Comparison of ENCODE assay signal across 21 cellular contexts in the genomic region with DNA sequence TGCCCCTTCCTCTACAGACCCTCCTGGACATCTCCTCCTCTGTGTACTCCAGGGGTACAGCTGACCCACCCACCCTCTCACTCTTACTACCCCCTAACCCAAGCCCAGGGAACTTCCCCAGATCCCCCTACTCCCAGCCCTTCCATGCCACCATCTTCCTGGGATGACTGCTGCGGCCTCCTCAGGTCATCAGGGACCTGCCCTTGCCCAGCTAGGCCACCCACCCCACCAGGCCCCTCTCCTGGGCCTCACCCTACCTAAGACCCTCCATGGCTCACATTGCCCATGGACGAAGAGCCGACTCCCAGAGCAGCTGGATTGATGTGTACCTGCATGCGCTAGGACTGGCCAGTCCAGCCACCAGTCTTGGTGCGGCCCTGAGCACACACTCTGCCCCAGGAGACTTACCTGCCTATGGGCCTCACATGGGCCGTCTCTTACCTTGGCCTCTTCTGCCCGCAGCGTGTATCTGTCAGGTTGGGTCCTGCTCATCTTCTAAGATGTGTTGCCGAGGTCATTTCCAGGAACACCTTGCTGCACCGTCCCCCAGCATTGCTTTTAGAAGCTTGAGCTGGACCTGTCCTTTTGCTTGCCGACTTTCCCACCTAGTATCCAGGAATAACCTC. TPM values are rescaled to one million over a fixed set of nuclear protein-coding genes. Genes with fewer than 3 reads are reported as not detected.
DNase-seq lines count a peak whose midpoint lies in the region; ATAC-seq, FAIRE-seq and TF ChIP-seq lines count a peak whose summit lies in the region.
"Had no signal": no experiment of that assay in that cellular context is flagged by ENCODE, and none has a peak within 500 bp of the region (broad histone marks: within the 10 kb centered on the region; RNA-seq: fewer than 3 reads in every experiment).

No MANE protein-coding gene starts in this region.

- no peak overlapping the region for H4K5ac ChIP-seq in IMR-90 (ENCODE audit: low read depth, low read length)

- H3K14ac ChIP-seq in IMR-90 (replicated peaks; ENCODE audit: low read depth, low read length): no peak overlapping the region

- dilution Hi-C loops in IMR-90 (cut with HindIII; ENCODE audit: low sequenced_read_pairs, unreplicated experiment): no loop called here

- no peak for ATAC-seq in IMR-90 (ENCODE audit: low read depth)
- peak; percentile 5; the same call in 1 of the 3 replicates for ATAC-seq in HepG2
- ATAC-seq in HG02759 (IDR thresholded peaks at IDR 0.05; ENCODE audit: unreplicated experiment): no peak

- no peak overlapping the region for H2BK120ac ChIP-seq in IMR-90 (ENCODE audit: low read depth, low read length)

- H2BK20ac ChIP-seq in IMR-90 (ENCODE audit: low read depth, low read length): no peak overlapping the region

- CTCF ChIA-PET in IMR-90 (lab: Yijun Ruan, JAX) (no interaction called here), HepG2 (lab: Yijun Ruan, JAX; ENCODE audit: low intra/inter-chr PET ratio, low total read pairs) (no interaction called here)

- no peaks in the 10 kb centered on the region for H3K79me1 ChIP-seq in IMR-90 (ENCODE audit: low read depth in 1 of 2, low read length in 2 of 2)

- peak overlapping the region; percentile 42 for H2AK9ac ChIP-seq in IMR-90 (replicated peaks; ENCODE audit: low read depth, low read length, poor library complexity)

- DNase-seq in AG20443 (ENCODE audit: low spot score) (peak; percentile 6), IMR-90 (no peak), HepG2 (ENCODE audit: low spot score) (no peak), posterior vena cava (ENCODE audit: low spot score) (peak; percentile 57), pons (ENCODE audit: low spot score) (no peak), HUDEP-2 (lab: John Stamatoyannopoulos, UW; ENCODE audit: unreplicated experiment in 76 of 76) (no peak)
- DNase-seq: activated CD8-positive, alpha-beta memory T cell treated with anti-CD3 and anti-CD28 coated beads, Interleukin-2, amount 50 U/mL, for 4 hours; C1 segment of cervical spinal cord; Calu3; H9; mesendoderm; NCI-H1105 treated with DMSO at 0.1 percent for 48 hours; NCI-H2029 treated with DMSO at 0.1 percent for 48 hours; NCI-H345; NCI-H774; stimulated activated CD8-positive, alpha-beta memory T cell treated with anti-CD3 and anti-CD28 coated beads, Interleukin-4, amount 100 ng/mL, for 48 hours had no signal

- H3K4me1 ChIP-seq in IMR-90 (ENCODE audit: control insufficient read depth, insufficient read depth, low read length) (no peaks in the 10 kb centered on the region; the same call in 1 of the 2 replicates), HepG2 (ENCODE audit: insufficient read depth, low read length) (no peaks in the 10 kb centered on the region)

- no peaks in the 10 kb centered on the region for H3K79me2 ChIP-seq in HepG2 (ENCODE audit: insufficient read depth, low read length)

- no peak overlapping the region for H3K18ac ChIP-seq in IMR-90 (ENCODE audit: low read depth, low read length)

- no peak overlapping the region for H3K4ac ChIP-seq in IMR-90 (ENCODE audit: low read depth, low read length)

- POLR2A ChIA-PET in IMR-90 (lab: Charles Lee; ENCODE audit: unreplicated experiment) (no interaction called here), HepG2 (lab: Yijun Ruan, JAX) (no interaction called here)

- H3K9ac ChIP-seq in IMR-90 (ENCODE audit: low read depth, low read length) (no peak overlapping the region), HepG2 (ENCODE audit: insufficient read depth, low read depth, low read length) (no peak overlapping the region)

- TF ChIP-seq EP300 in HepG2 (IDR thresholded peaks at IDR 0.05; ENCODE audit: low read depth in 2 of 2, low read length in 2 of 2) (no peak), HepG2 (CRISPR knock-in tag; IDR thresholded peaks at IDR 0.05; ENCODE audit: borderline replicate concordance) (no peak)

- no peak overlapping the region for H2AK5ac ChIP-seq in IMR-90 (ENCODE audit: low read depth, low read length)

- H3K27ac ChIP-seq in IMR-90 (ENCODE audit: insufficient read depth, low read length) (no peak overlapping the region), HepG2 (ENCODE audit: extremely low read length, insufficient read depth, low read length) (no peak overlapping the region)
- H3K27ac ChIP-seq: RWPE1 had no signal

- TF ChIP-seq CTCF in IMR-90 (conservative IDR thresholded peaks at IDR 0.05; ENCODE audit: low read depth, low read length) (no peak), HepG2 (CRISPR knock-in tag; IDR thresholded peaks at IDR 0.05) (no peak; the same call in 1 of the 2 replicates)

- intact Hi-C loops in IMR-90 (cut with micrococcal nuclease) (no loop called here), HepG2 (cut with micrococcal nuclease; ENCODE audit: unreplicated experiment) (no loop called here), posterior vena cava (cut with DNase I) (no loop called here)

- H3K36me3 ChIP-seq in IMR-90 (ENCODE audit: control insufficient read depth, insufficient read depth, low read length) (no peaks in the 10 kb centered on the region), HepG2 (replicated peaks in 1 of 2; ENCODE audit: control insufficient read depth in 1 of 2, insufficient read depth in 2 of 2, low read length in 2 of 2) (no peaks in the 10 kb centered on the region)

- no peak overlapping the region for H2BK5ac ChIP-seq in IMR-90 (ENCODE audit: low read depth, low read length, poor library complexity, severe bottlenecking)

- 96% methylated on average over 3 of the region's 11 CpGs; no CpG with 5 or more reads in 1 of the 2 experiments for WGBS in IMR-90 (ENCODE audit: extremely low coverage in 2 of 2, insufficient read length in 1 of 2), 2 experiments
- WGBS in HepG2 (ENCODE audit: low lambda C conversion rate): 20% methylated on average over 4 of the region's 11 CpGs

- in situ Hi-C loops in IMR-90 (cut with MboI; ENCODE audit: low sequenced_read_pairs): no loop called here
- in situ Hi-C loops in HepG2 (cut with HindIII; ENCODE audit: extremely low pct_ligation_motif_present, low pct_unique_long_range_greater_than_20kb): no loop called here

- TF ChIP-seq RAD21 in IMR-90 (IDR thresholded peaks at IDR 0.05; ENCODE audit: low read length) (no peak), HepG2 (CRISPR knock-in tag; IDR thresholded peaks at IDR 0.05) (no peak)

- H4K91ac ChIP-seq in IMR-90 (ENCODE audit: insufficient read depth, low read depth, low read length): no peak overlapping the region

- no peak overlapping the region for H2AFZ ChIP-seq in IMR-90 (replicated peaks; ENCODE audit: low read length, poor library complexity)
- H2AFZ ChIP-seq in HepG2 (ENCODE audit: low read length): no peak overlapping the region

- H3K27me3 ChIP-seq in IMR-90 (ENCODE audit: control insufficient read depth, insufficient read depth, low read length): peaks cover 19% of the 10 kb centered on the region
- peaks cover 0 to 18% of the 10 kb centered on the region in 2 experiments; a peak in 1 of 5 replicates for H3K27me3 ChIP-seq in HepG2 (ENCODE audit: control insufficient read depth in 1 of 2, insufficient read depth in 2 of 2, low read length in 2 of 2)

- H4K20me1 ChIP-seq in IMR-90 (ENCODE audit: insufficient read depth, low read length): peaks cover 4% of the 10 kb centered on the region; the same call in 1 of the 2 replicates
- H4K20me1 ChIP-seq in HepG2 (ENCODE audit: insufficient read depth, low read length): no peaks in the 10 kb centered on the region

- no peak overlapping the region for H3K23ac ChIP-seq in IMR-90 (ENCODE audit: low read depth, low read length)

- H3K56ac ChIP-seq in IMR-90 (ENCODE audit: extremely low read depth, insufficient read depth, low read length): no peak overlapping the region

- TF ChIP-seq POLR2A in IMR-90 (IDR thresholded peaks at IDR 0.05; ENCODE audit: low read depth, low read length) (no peak), HepG2 (IDR thresholded peaks at IDR 0.05; ENCODE audit: insufficient read depth in 1 of 2, low read depth in 2 of 2, low read length in 2 of 2) (no peak)

- FAIRE-seq in HepG2 (lab: Jason Lieb, UNC): no peak
- FAIRE-seq: GM12891 had no signal

- H3K9me3 ChIP-seq in IMR-90 (ENCODE audit: control insufficient read depth, insufficient read depth, low read length) (no peaks in the 10 kb centered on the region), HepG2 (ENCODE audit: low read length) (no peaks in the 10 kb centered on the region)

- no peak overlapping the region for H2BK15ac ChIP-seq in IMR-90 (ENCODE audit: low read depth, low read length)

- no peak overlapping the region for H3K4me2 ChIP-seq in IMR-90 (ENCODE audit: low read depth, low read length)
- no peak overlapping the region for H3K4me2 ChIP-seq in HepG2 (ENCODE audit: low read depth, low read length)

- H4K8ac ChIP-seq in IMR-90 (ENCODE audit: low read depth in 2 of 2, low read length in 2 of 2): no peak overlapping the region

- no peaks in the 10 kb centered on the region for H3K9me1 ChIP-seq in IMR-90 (ENCODE audit: insufficient read depth, low read length)

- no TSS peak for BruUV-seq in IMR-90 (replicated peaks; lab: Mats Ljungman, UMichigan)
- no TSS peak for BruUV-seq in HepG2 (replicated peaks; lab: Mats Ljungman, UMichigan)

- H3K4me3 ChIP-seq in IMR-90 (ENCODE audit: insufficient read depth, low read depth, low read length): no peak overlapping the region
- no peak overlapping the region for H3K4me3 ChIP-seq in HepG2 (replicated peaks in 1 of 3; ENCODE audit: insufficient read depth in 1 of 3, low read depth in 2 of 3, low read length in 3 of 3)

RNA-seq across cellular contexts. Expression of a gene that starts 2.0 kb away (rescaled TPM):
- total RNA-seq in IMR-90 (2012; rRNA removed): under 0.01 and 0.18 TPM in 2 replicates
- polyA plus RNA-seq in IMR-90 (2012; rRNA removed): 0.17 and 0.21 TPM in 2 replicates
- 0.35 and 0.71 TPM in 2 replicates for polyA plus RNA-seq in IMR-90 (2012; cell fraction: cytosol; rRNA removed)
- 0.17 TPM in 1 of 2 replicates, not detected in the other for polyA plus RNA-seq in IMR-90 (2012; cell fraction: nucleus; rRNA removed; ENCODE audit: low replicate concordance)
- not detected in 2 replicates for total RNA-seq in HepG2 (2016; rRNA removed; fragmentation: Illumina TruSeq; extraction: Trizol)
- not detected in 2 replicates for total RNA-seq in HepG2 (2016; cell fraction: cytosol; rRNA removed; fragmentation: Illumina TruSeq; extraction: Trizol; ENCODE audit: low read depth)
- total RNA-seq in HepG2 (2016; cell fraction: insoluble cytoplasmic fraction; rRNA removed; fragmentation: Illumina TruSeq; extraction: Trizol): not detected in 2 replicates
- not detected in 2 replicates for total RNA-seq in HepG2 (2016; cell fraction: membrane; rRNA removed; fragmentation: Illumina TruSeq; extraction: Trizol)
- not detected in 2 replicates for total RNA-seq in HepG2 (2016; cell fraction: nucleus; rRNA removed; fragmentation: Illumina TruSeq; extraction: Trizol)
- not detected in 2 replicates for polyA plus RNA-seq in HepG2 (2011; rRNA removed)
- polyA plus RNA-seq in HepG2 (2011; cell fraction: cytosol; rRNA removed): 0.04 TPM in 1 of 2 replicates, not detected in the other
- not detected in 2 replicates for polyA plus RNA-seq in HepG2 (2011; cell fraction: nucleus; rRNA removed)
- not detected in 2 replicates for polyA plus RNA-seq in HepG2 (2012)
- not detected in 2 replicates for polyA plus RNA-seq in HepG2 (2016; cell fraction: cytosol; fragmentation: Illumina TruSeq; extraction: Trizol; ENCODE audit: low read depth)
- polyA plus RNA-seq in HepG2 (2016; cell fraction: insoluble cytoplasmic fraction; fragmentation: Illumina TruSeq; extraction: Trizol; ENCODE audit: low read depth): not detected in 2 replicates
- not detected in 2 replicates for polyA plus RNA-seq in HepG2 (2016; cell fraction: membrane; fragmentation: Illumina TruSeq; extraction: Trizol; ENCODE audit: low read depth)
- polyA plus RNA-seq in HepG2 (2016; cell fraction: nucleus; fragmentation: Illumina TruSeq; extraction: Trizol; ENCODE audit: insufficient read depth, low read depth): not detected in 2 replicates
- not detected in 2 replicates for polyA minus RNA-seq in HepG2 (2011; rRNA and poly(A)+ RNA removed; ENCODE audit: low replicate concordance)
- not detected in 2 replicates for polyA minus RNA-seq in HepG2 (2011; cell fraction: cytosol; rRNA and poly(A)+ RNA removed)
- polyA minus RNA-seq in HepG2 (2011; cell fraction: nucleus; rRNA and poly(A)+ RNA removed): not detected in 2 replicates
- total RNA-seq in posterior vena cava: 10 to 100 TPM; 36.4 to 70.1 TPM
- total RNA-seq: activated naive CD8-positive, alpha-beta T cell treated with anti-CD3 and anti-CD28 coated beads, Interleukin-2, amount 10 ng/mL, durations not matched to agents 7 days and 5 days; Calu3; MCF 10A had no signal

RNA-seq across cellular contexts. Expression of a gene that starts 46.5 kb away (rescaled TPM):
- total RNA-seq in IMR-90 (2012; rRNA removed) (37.5 and 44.6 TPM in 2 replicates), HepG2 (2016; rRNA removed; fragmentation: Illumina TruSeq; extraction: Trizol) (34.8 and 36.3 TPM in 2 replicates), posterior vena cava (1 to 10 TPM in 1 of 2 donors, under 1 TPM in 1; 0.71 to 1.7 TPM)
- polyA plus RNA-seq in IMR-90 (2012; rRNA removed) (20.0 and 22.7 TPM in 2 replicates), HepG2 (2011; rRNA removed) (11.0 and 14.4 TPM in 2 replicates)
- 7.7 and 9.1 TPM in 2 replicates for polyA plus RNA-seq in IMR-90 (2012; cell fraction: cytosol; rRNA removed)
- 24.8 and 25.7 TPM in 2 replicates for polyA plus RNA-seq in IMR-90 (2012; cell fraction: nucleus; rRNA removed; ENCODE audit: low replicate concordance)
- total RNA-seq in HepG2 (2016; cell fraction: cytosol; rRNA removed; fragmentation: Illumina TruSeq; extraction: Trizol; ENCODE audit: low read depth): 5.0 and 6.1 TPM in 2 replicates
- 31.8 and 36.3 TPM in 2 replicates for total RNA-seq in HepG2 (2016; cell fraction: insoluble cytoplasmic fraction; rRNA removed; fragmentation: Illumina TruSeq; extraction: Trizol)
- total RNA-seq in HepG2 (2016; cell fraction: membrane; rRNA removed; fragmentation: Illumina TruSeq; extraction: Trizol): 8.7 and 9.6 TPM in 2 replicates
- 33.9 and 34.5 TPM in 2 replicates for total RNA-seq in HepG2 (2016; cell fraction: nucleus; rRNA removed; fragmentation: Illumina TruSeq; extraction: Trizol)
- 9.7 and 11.5 TPM in 2 replicates for polyA plus RNA-seq in HepG2 (2011; cell fraction: cytosol; rRNA removed)
- polyA plus RNA-seq in HepG2 (2011; cell fraction: nucleus; rRNA removed): 21.8 and 33.5 TPM in 2 replicates
- polyA plus RNA-seq in HepG2 (2012): 4.7 and 9.8 TPM in 2 replicates
- polyA plus RNA-seq in HepG2 (2016; cell fraction: cytosol; fragmentation: Illumina TruSeq; extraction: Trizol; ENCODE audit: low read depth): 4.3 and 4.5 TPM in 2 replicates
- polyA plus RNA-seq in HepG2 (2016; cell fraction: insoluble cytoplasmic fraction; fragmentation: Illumina TruSeq; extraction: Trizol; ENCODE audit: low read depth): 29.4 and 30.1 TPM in 2 replicates
- 6.4 and 6.7 TPM in 2 replicates for polyA plus RNA-seq in HepG2 (2016; cell fraction: membrane; fragmentation: Illumina TruSeq; extraction: Trizol; ENCODE audit: low read depth)
- 69.2 and 76.1 TPM in 2 replicates for polyA plus RNA-seq in HepG2 (2016; cell fraction: nucleus; fragmentation: Illumina TruSeq; extraction: Trizol; ENCODE audit: insufficient read depth, low read depth)
- 15.8 and 70.6 TPM in 2 replicates for polyA minus RNA-seq in HepG2 (2011; rRNA and poly(A)+ RNA removed; ENCODE audit: low replicate concordance)
- 4.4 and 6.0 TPM in 2 replicates for polyA minus RNA-seq in HepG2 (2011; cell fraction: cytosol; rRNA and poly(A)+ RNA removed)
- polyA minus RNA-seq in HepG2 (2011; cell fraction: nucleus; rRNA and poly(A)+ RNA removed): 15.7 and 19.4 TPM in 2 replicates

RNA-seq across cellular contexts. Expression of a gene that starts 47.2 kb away (rescaled TPM):
- 138 and 152 TPM in 2 replicates for total RNA-seq in IMR-90 (2012; rRNA removed)
- polyA plus RNA-seq in IMR-90 (2012; rRNA removed): 149 and 153 TPM in 2 replicates
- 92.0 and 129 TPM in 2 replicates for polyA plus RNA-seq in IMR-90 (2012; cell fraction: cytosol; rRNA removed)
- 67.8 and 81.3 TPM in 2 replicates for polyA plus RNA-seq in IMR-90 (2012; cell fraction: nucleus; rRNA removed; ENCODE audit: low replicate concordance)
- total RNA-seq in HepG2 (2016; rRNA removed; fragmentation: Illumina TruSeq; extraction: Trizol): 51.1 and 58.2 TPM in 2 replicates
- total RNA-seq in HepG2 (2016; cell fraction: cytosol; rRNA removed; fragmentation: Illumina TruSeq; extraction: Trizol; ENCODE audit: low read depth): 23.2 and 32.3 TPM in 2 replicates
- 55.2 and 58.4 TPM in 2 replicates for total RNA-seq in HepG2 (2016; cell fraction: insoluble cytoplasmic fraction; rRNA removed; fragmentation: Illumina TruSeq; extraction: Trizol)
- 29.0 and 30.3 TPM in 2 replicates for total RNA-seq in HepG2 (2016; cell fraction: membrane; rRNA removed; fragmentation: Illumina TruSeq; extraction: Trizol)
- 29.6 and 37.6 TPM in 2 replicates for total RNA-seq in HepG2 (2016; cell fraction: nucleus; rRNA removed; fragmentation: Illumina TruSeq; extraction: Trizol)
- 45.0 and 47.9 TPM in 2 replicates for polyA plus RNA-seq in HepG2 (2011; rRNA removed)
- polyA plus RNA-seq in HepG2 (2011; cell fraction: cytosol; rRNA removed): 41.5 and 49.4 TPM in 2 replicates
- polyA plus RNA-seq in HepG2 (2011; cell fraction: nucleus; rRNA removed): 42.9 and 51.2 TPM in 2 replicates
- 29.1 and 43.9 TPM in 2 replicates for polyA plus RNA-seq in HepG2 (2012)
- polyA plus RNA-seq in HepG2 (2016; cell fraction: cytosol; fragmentation: Illumina TruSeq; extraction: Trizol; ENCODE audit: low read depth): 54.2 and 76.9 TPM in 2 replicates
- polyA plus RNA-seq in HepG2 (2016; cell fraction: insoluble cytoplasmic fraction; fragmentation: Illumina TruSeq; extraction: Trizol; ENCODE audit: low read depth): 87.5 and 96.2 TPM in 2 replicates
- 46.8 and 50.4 TPM in 2 replicates for polyA plus RNA-seq in HepG2 (2016; cell fraction: membrane; fragmentation: Illumina TruSeq; extraction: Trizol; ENCODE audit: low read depth)
- polyA plus RNA-seq in HepG2 (2016; cell fraction: nucleus; fragmentation: Illumina TruSeq; extraction: Trizol; ENCODE audit: insufficient read depth, low read depth): 73.9 and 75.5 TPM in 2 replicates
- 41.3 and 201 TPM in 2 replicates for polyA minus RNA-seq in HepG2 (2011; rRNA and poly(A)+ RNA removed; ENCODE audit: low replicate concordance)
- polyA minus RNA-seq in HepG2 (2011; cell fraction: cytosol; rRNA and poly(A)+ RNA removed): 13.8 and 14.2 TPM in 2 replicates
- polyA minus RNA-seq in HepG2 (2011; cell fraction: nucleus; rRNA and poly(A)+ RNA removed): 32.1 and 32.2 TPM in 2 replicates
- total RNA-seq in posterior vena cava: 10 to 100 TPM; 43.5 to 51.1 TPM

Comparison
In these comparisons a context has a peak if more than half of its experiments do, and no peak if none do; other contexts are left out.
1. DNase-seq: peak in AG20443 (single experiment) and posterior vena cava (single experiment); none in IMR-90 (single experiment), HepG2 (single experiment), pons (single experiment) and HUDEP-2 (0 of 76).
2. RNA of a gene that starts 2.0 kb away (total RNA-seq): 36.4 to 70.1 TPM in posterior vena cava; under 0.01 to 0.18 TPM in IMR-90 and not detected in HepG2; every median in the first group is over 10 times any median in the second.